ENCODE assay signal across 21 cellular contexts in genomic region chr10:122390271-122390670, GRCh38.
"Had no signal": no experiment of that assay in that cellular context is flagged by ENCODE, and none has a peak within 500 bp of the region (broad histone marks: within the 10 kb centered on the region; RNA-seq: fewer than 3 reads in every experiment).

No MANE protein-coding gene starts in this region.

- H3K4me3 ChIP-seq: adrenal gland, heart left ventricle, thyroid gland had no signal

- DNase-seq: activated CD4-positive, CD25-positive, alpha-beta regulatory T cell treated with anti-CD3 and anti-CD28 coated beads, Interleukin-2, amount 50 U/mL, for 72 hours; activated CD8-positive, alpha-beta memory T cell treated with anti-CD3 and anti-CD28 coated beads for 24 hours; activated effector memory CD4-positive, alpha-beta T cell treated with anti-CD3 and anti-CD28 coated beads, Interleukin-2, amount 50 U/mL, for 16 hours; activated T-cell treated with anti-CD3 and anti-CD28 coated beads, Interleukin-2, amount 50 U/mL, for 72 hours; adrenal gland; cerebellar nuclear complex; cortex of kidney; effector CD4-positive, alpha-beta T cell; heart left ventricle; kidney glomerular epithelial cell; mesenchymal stem cell; naive thymus-derived CD8-positive, alpha-beta T cell; nucleus accumbens; stimulated activated naive CD4-positive, alpha-beta T cell treated with Interleukin-2 at 50 U/mL for 16 hours; T-cell; T-helper 9 cell; thyroid gland had no signal

- ATAC-seq: activated naive CD4-positive, alpha-beta T cell treated with anti-CD3 and anti-CD28 coated beads, Interleukin-2, amount 50 U/mL, for 72 hours; naive thymus-derived CD8-positive, alpha-beta T cell; T-cell had no signal

- H3K27me3 Mint-ChIP-seq: naive thymus-derived CD8-positive, alpha-beta T cell; T-cell had no signal

- H3K27ac Mint-ChIP-seq: activated naive CD4-positive, alpha-beta T cell treated with anti-CD3 and anti-CD28 coated beads, Interleukin-2, amount 50 U/mL, for 72 hours; activated T-cell treated with anti-CD3 and anti-CD28 coated beads, Interleukin-2, amount 50 U/mL, for 72 hours; T-cell had no signal

- H3K9me3 Mint-ChIP-seq: activated T-cell treated with anti-CD3 and anti-CD28 coated beads, Interleukin-2, amount 50 U/mL, for 72 hours; naive thymus-derived CD8-positive, alpha-beta T cell; T-cell had no signal

- FAIRE-seq: bronchial epithelial cell, frontal cortex, urothelium cell line had no signal

- H3K4me3 Mint-ChIP-seq: T-cell had no signal
